Comparison of ENCODE assay signal across 8 cellular contexts in genomic region chr1:15994590-15995351, GRCh38. TPM values are rescaled to one million over a fixed set of nuclear protein-coding genes. Genes with fewer than 3 reads are reported as not detected.
DNase-seq lines count a peak whose midpoint lies in the region; ATAC-seq and TF ChIP-seq lines count a peak whose summit lies in the region.

No MANE protein-coding gene starts in this region.

- H3K9me3 ChIP-seq in Caco-2 (no peaks in the 10 kb centered on the region), testis (no peaks in the 10 kb centered on the region)

- H3K36me3 Mint-ChIP-seq in Caco-2 (ENCODE audit: insufficient read depth, unreplicated experiment): no peaks in the 10 kb centered on the region
- H3K36me3 Mint-ChIP-seq in effector memory CD8-positive, alpha-beta T cell (ENCODE audit: insufficient read depth): no peaks in the 10 kb centered on the region

- CTCF ChIA-PET in Caco-2 (lab: Charles Lee): interaction anchor here (0.8 to 2.3 kb wide), 4 partner anchors 19 to 203 kb away, joined by 3 to 6 read pairs (median 4); partner anchors contain the start of gene ZBTB17

- TF ChIP-seq POLR2A in testis (IDR thresholded peaks at IDR 0.05): no peak

- H3K4me1 ChIP-seq in Caco-2 (no peaks in the 10 kb centered on the region), testis (no peaks in the 10 kb centered on the region)

- POLR2A ChIA-PET in Caco-2 (lab: Charles Lee): no interaction called here

- H3K27me3 Mint-ChIP-seq in Caco-2 (ENCODE audit: insufficient read depth, unreplicated experiment): no peaks in the 10 kb centered on the region
- peaks cover 0 to 37% of the 10 kb centered on the region in 2 donors for H3K27me3 Mint-ChIP-seq in effector memory CD8-positive, alpha-beta T cell

- H3K36me3 ChIP-seq in Caco-2 (ENCODE audit: control insufficient read depth, insufficient read depth, low read length) (no peaks in the 10 kb centered on the region), testis (ENCODE audit: low read depth, missing control alignments) (no peaks in the 10 kb centered on the region)

- no peaks in the 10 kb centered on the region for H3K4me1 Mint-ChIP-seq in Caco-2 (ENCODE audit: low read depth, unreplicated experiment)
- no peaks in the 10 kb centered on the region for H3K4me1 Mint-ChIP-seq in effector memory CD8-positive, alpha-beta T cell (ENCODE audit: low read depth in 2 of 2)

- no peak overlapping the region for H3K27ac Mint-ChIP-seq in Caco-2 (ENCODE audit: unreplicated experiment)
- H3K27ac Mint-ChIP-seq in effector memory CD8-positive, alpha-beta T cell: peak overlapping the region in 1 of 2 donors; percentile 71

- no peak overlapping the region for H3K4me3 Mint-ChIP-seq in Caco-2 (ENCODE audit: unreplicated experiment)
- no peak overlapping the region for H3K4me3 Mint-ChIP-seq in effector memory CD8-positive, alpha-beta T cell

- ATAC-seq in effector memory CD8-positive, alpha-beta T cell (replicated peaks): peak; percentile 58
- ATAC-seq in HG02763 (IDR thresholded peaks at IDR 0.05; ENCODE audit: unreplicated experiment) (no peak), HG03108 (IDR thresholded peaks at IDR 0.05; ENCODE audit: unreplicated experiment) (no peak)

- no peak overlapping the region for H3K27ac ChIP-seq in testis

- H3K27me3 ChIP-seq in Caco-2 (replicated peaks; ENCODE audit: control insufficient read depth, insufficient read depth, low read length) (no peaks in the 10 kb centered on the region), testis (no peaks in the 10 kb centered on the region)

- 73 to 88% methylated on average over 10 to 11 of the region's 11 CpGs for WGBS in testis, 2 donors

- intact Hi-C loops in Caco-2 (cut with micrococcal nuclease; ENCODE audit: unreplicated experiment): loop anchor here (1.0 kb wide), 2 partner anchors 179 to 202 kb away; no protein-coding TSS in a partner anchor
- intact Hi-C loops in testis (cut with DNase I; ENCODE audit: low total_unique reads): no loop called here

- no peak for TF ChIP-seq EP300 in Ishikawa (IDR thresholded peaks at IDR 0.05; ENCODE audit: borderline replicate concordance)

- H3K4me3 ChIP-seq in Caco-2 (ENCODE audit: low read depth, low read length) (no peak overlapping the region), testis (no peak overlapping the region)

- TF ChIP-seq CTCF in Caco-2 (IDR thresholded peaks at IDR 0.05; ENCODE audit: insufficient read depth in 1 of 2, low read depth in 1 of 2, low read length in 1 of 2, severe bottlenecking in 1 of 2, unreplicated experiment in 1 of 2) (peak; percentile 56 to 74), testis (IDR thresholded peaks at IDR 0.05) (peak; percentile 72 to 80 (median 75))

- DNase-seq in Caco-2 (peak; percentile 61 to 67), mucosa of gallbladder (ENCODE audit: low spot score) (peak; percentile 56), testis (peak; percentile 76)
- DNase-seq in activated CD4-positive, alpha-beta T cell treated with anti-CD3 and anti-CD28 coated beads for 48 hours: peak; percentile 68
- peak; percentile 15 to 29 (median 29) for DNase-seq in effector memory CD8-positive, alpha-beta T cell

- BruUV-seq in Caco-2 (replicated peaks; lab: Mats Ljungman, UMichigan): no TSS peak

- peak; percentile 70 for TF ChIP-seq RAD21 in Ishikawa (IDR thresholded peaks at IDR 0.05; ENCODE audit: low read depth)

- H3K9me3 Mint-ChIP-seq in Caco-2 (ENCODE audit: unreplicated experiment): no peaks in the 10 kb centered on the region
- H3K9me3 Mint-ChIP-seq in effector memory CD8-positive, alpha-beta T cell: no peaks in the 10 kb centered on the region

TF ChIP-seq in Ishikawa, 13 proteins besides CTCF, POLR2A, EP300 and RAD21:
- no peak for TF ChIP-seq FOXM1 (IDR thresholded peaks at IDR 0.05; ENCODE audit: borderline replicate concordance, low read depth)
- TF ChIP-seq USF1 (IDR thresholded peaks at IDR 0.05): no peak
- no peak for TF ChIP-seq TEAD4 (IDR thresholded peaks at IDR 0.05)
- TF ChIP-seq EGR1 (IDR thresholded peaks at IDR 0.05): no peak
- TF ChIP-seq TCF12 (IDR thresholded peaks at IDR 0.05; ENCODE audit: low read depth): no peak
- TF ChIP-seq TAF1 (IDR thresholded peaks at IDR 0.05; ENCODE audit: low read depth): no peak
- TF ChIP-seq CREB1 (IDR thresholded peaks at IDR 0.05; ENCODE audit: low read depth): no peak
- TF ChIP-seq YY1 (IDR thresholded peaks at IDR 0.05; ENCODE audit: low read depth): no peak
- no peak for TF ChIP-seq ZBTB7A (IDR thresholded peaks at IDR 0.05; ENCODE audit: low read depth)
- no peak for TF ChIP-seq CEBPB (IDR thresholded peaks at IDR 0.05)
- no peak for TF ChIP-seq MAX (IDR thresholded peaks at IDR 0.05)
- TF ChIP-seq NFIC (IDR thresholded peaks at IDR 0.05): no peak
- no peak for TF ChIP-seq REST (IDR thresholded peaks at IDR 0.05; ENCODE audit: low read depth)

RNA-seq across cellular contexts. Expression of gene SRARP, which starts 9.3 kb away (rescaled TPM):
- total RNA-seq in Caco-2 (2022): 0.16 TPM in 1 of 2 replicates, not detected in the other
- total RNA-seq in mucosa of gallbladder: not detected
- under 1 TPM in 1 of 2 donors, not detected in 1; 0.16 TPM for total RNA-seq in testis
- polyA plus RNA-seq in testis (ENCODE audit: insufficient read depth, low read depth, low replicate concordance): not detected

RNA-seq across cellular contexts. Expression of gene ZBTB17, which starts 18.9 kb away (rescaled TPM):
- total RNA-seq in Caco-2 (2022) (21.5 and 23.5 TPM in 2 replicates), mucosa of gallbladder (41.3 TPM), testis (10 to 100 TPM; 60.2 to 65.8 TPM)
- polyA plus RNA-seq in testis (ENCODE audit: insufficient read depth, low read depth, low replicate concordance): 53.6 TPM

RNA-seq across cellular contexts. Expression of gene HSPB7, which starts 23.1 kb away (rescaled TPM):
- total RNA-seq in Caco-2 (2022) (not detected in 2 replicates), mucosa of gallbladder (187 TPM), testis (10 to 100 TPM in 1 of 2 donors, 1 to 10 TPM in 1; 9.0 to 11.7 TPM)
- polyA plus RNA-seq in testis (ENCODE audit: insufficient read depth, low read depth, low replicate concordance): 31.2 TPM

RNA-seq across cellular contexts. Expression of gene CLCNKA, which starts 27.1 kb away (rescaled TPM):
- total RNA-seq in Caco-2 (2022): 0.46 TPM in 1 of 2 replicates, not detected in the other
- total RNA-seq in mucosa of gallbladder: 0.32 TPM
- total RNA-seq in testis: 1 to 10 TPM; 6.5 to 6.9 TPM
- 9.9 TPM for polyA plus RNA-seq in testis (ENCODE audit: insufficient read depth, low read depth, low replicate concordance)

RNA-seq across cellular contexts. Expression of gene CLCNKB, which starts 48.8 kb away (rescaled TPM):
- total RNA-seq in Caco-2 (2022) (not detected in 2 replicates), mucosa of gallbladder (0.63 TPM), testis (1 to 10 TPM; 3.7 to 4.2 TPM)
- polyA plus RNA-seq in testis (ENCODE audit: insufficient read depth, low read depth, low replicate concordance): 2.3 TPM

Comparison
In these comparisons a context has a peak if more than half of its experiments do, and no peak if none do; other contexts are left out.
1. RNA of gene HSPB7, which starts 23.1 kb away (total RNA-seq): 187 TPM in mucosa of gallbladder (single experiment); 9.0 to 11.7 TPM in testis and not detected in Caco-2; every median in the first group is over 10 times any median in the second.
2. Peak in every context shown above with its lines, with median percentiles within 50 percentile points of each other: DNase-seq.